In genomic region chrX:74248889-74249288, GRCh38 we compare ENCODE assay signal across 17 cellular contexts. TPM values are rescaled to one million over a fixed set of nuclear protein-coding genes. Genes with fewer than 3 reads are reported as not detected.
DNase-seq lines count a peak whose midpoint lies in the region; ATAC-seq and TF ChIP-seq lines count a peak whose summit lies in the region.
"Had no signal": no experiment of that assay in that cellular context is flagged by ENCODE, and none has a peak within 500 bp of the region (broad histone marks: within the 10 kb centered on the region; RNA-seq: fewer than 3 reads in every experiment).

No MANE protein-coding gene starts in this region.

- no peaks in the 10 kb centered on the region for H3K27me3 ChIP-seq in HAP-1 (ENCODE audit: low read depth)
- peaks cover 0 to 13% of the 10 kb centered on the region in 2 donors for H3K27me3 ChIP-seq in breast epithelium
- no peaks in the 10 kb centered on the region for H3K27me3 ChIP-seq in right cardiac atrium (ENCODE audit: control insufficient read depth, insufficient read depth)
- H3K27me3 ChIP-seq in trophoblast cell (ENCODE audit: insufficient read depth, low read length): no peaks in the 10 kb centered on the region

- peaks cover 13% of the 10 kb centered on the region for H3K36me3 ChIP-seq in HAP-1 (replicated peaks)
- no peaks in the 10 kb centered on the region for H3K36me3 ChIP-seq in breast epithelium
- H3K36me3 ChIP-seq in trophoblast cell (ENCODE audit: control insufficient read depth in 1 of 2, insufficient read depth in 2 of 2, low read length in 2 of 2): peaks cover 3 to 7% of the 10 kb centered on the region in 2 experiments

- no peaks in the 10 kb centered on the region for H3K79me2 ChIP-seq in trophoblast cell (ENCODE audit: control insufficient read depth, insufficient read depth, low read length, poor library complexity)

- peak overlapping the region; percentile 6 for H4K91ac ChIP-seq in trophoblast cell (ENCODE audit: low read depth, low read length)

- H3K14ac ChIP-seq in trophoblast cell (ENCODE audit: low read length): no peak overlapping the region

- peaks cover 32% of the 10 kb centered on the region for H3K4me1 ChIP-seq in HAP-1
- H3K4me1 ChIP-seq in breast epithelium: peaks cover 0 to 3% of the 10 kb centered on the region in 2 donors
- H3K4me1 ChIP-seq in right cardiac atrium (ENCODE audit: control insufficient read depth, insufficient read depth, low read length): peaks cover 3% of the 10 kb centered on the region
- H3K4me1 ChIP-seq in trophoblast cell (ENCODE audit: control insufficient read depth in 1 of 2, insufficient read depth in 2 of 2, low read length in 2 of 2): peaks cover 4 to 7% of the 10 kb centered on the region in 2 experiments
- H3K4me1 ChIP-seq: BLaER1 had no signal

- H3K9me3 Mint-ChIP-seq in activated naive CD4-positive, alpha-beta T cell treated with anti-CD3 and anti-CD28 coated beads, Interleukin-2, amount 10 ng/mL, durations not matched to agents 7 days and 5 days: no peaks in the 10 kb centered on the region
- H3K9me3 Mint-ChIP-seq: stimulated activated naive CD8-positive, alpha-beta T cell treated with anti-CD3 and anti-CD28 coated beads, Interleukin-15, Interleukin-2, amounts not matched to agents 100 ng/mL and 50 ng/mL, for 24 hours had no signal

- peak overlapping the region; percentile 49 for H2BK5ac ChIP-seq in trophoblast cell (ENCODE audit: low read depth, low read length, poor library complexity)

- DNase-seq in HAP-1 (ENCODE audit: low spot score in 2 of 2) (peak; percentile 29 to 40), breast epithelium (ENCODE audit: low spot score in 2 of 2) (no peak), right cardiac atrium (peak in 2 of 3 donors; percentile 38 to 54), trophoblast cell (no peak), posterior vena cava (ENCODE audit: low spot score) (no peak)
- no peak for DNase-seq in NK-92 treated with Interleukin-12 subunit alpha and Interleukin-12 subunit beta, amount 100 ng/mL, for 24 hours (lab: John Stamatoyannopoulos, UW)
- DNase-seq in activated naive CD4-positive, alpha-beta T cell treated with anti-CD3 and anti-CD28 coated beads, Interleukin-2, amount 10 ng/mL, durations not matched to agents 7 days and 5 days: no peak
- DNase-seq: activated CD4-positive, alpha-beta T cell treated with anti-CD3 and anti-CD28 coated beads for 48 hours; activated effector memory CD4-positive, alpha-beta T cell treated with anti-CD3 and anti-CD28 coated beads, Interleukin-2, amount 50 U/mL, for 16 hours; GF-D8; stimulated activated CD4-positive, alpha-beta T cell treated with anti-CD3 and anti-CD28 coated beads, Interleukin-2, amount 100 ng/mL, for 48 hours had no signal

- H2AK5ac ChIP-seq in trophoblast cell (ENCODE audit: low read length): no peak overlapping the region

- no peak overlapping the region for H3K4me2 ChIP-seq in trophoblast cell (ENCODE audit: low read length)
- H3K4me2 ChIP-seq: BLaER1 had no signal

- H3K27ac ChIP-seq in breast epithelium (peak overlapping the region; percentile 17 to 43), right cardiac atrium (ENCODE audit: low read length) (peak overlapping the region; percentile 45), trophoblast cell (ENCODE audit: low read depth, low read length) (peak overlapping the region; percentile 84)
- H3K27ac ChIP-seq: BLaER1 had no signal

- H3K4me1 Mint-ChIP-seq in activated naive CD4-positive, alpha-beta T cell treated with anti-CD3 and anti-CD28 coated beads, Interleukin-2, amount 10 ng/mL, durations not matched to agents 7 days and 5 days: no peaks in the 10 kb centered on the region

- peaks cover 5% of the 10 kb centered on the region for H3K79me1 ChIP-seq in trophoblast cell (ENCODE audit: low read length)

- H4K12ac ChIP-seq in trophoblast cell (ENCODE audit: low read depth, low read length): no peak overlapping the region

- no peak overlapping the region for H3K18ac ChIP-seq in trophoblast cell (ENCODE audit: low read length)

- no peak overlapping the region for H2AFZ ChIP-seq in trophoblast cell (ENCODE audit: insufficient read depth, low read length, poor library complexity)

- H3K4ac ChIP-seq in trophoblast cell (ENCODE audit: low read depth, low read length): no peak overlapping the region

- no peak overlapping the region for H2BK12ac ChIP-seq in trophoblast cell (ENCODE audit: low read length)

- no peak overlapping the region for H3K23ac ChIP-seq in trophoblast cell (ENCODE audit: low read length)

- H3K9ac ChIP-seq in trophoblast cell (ENCODE audit: low read length): no peak overlapping the region
- H3K9ac ChIP-seq: BLaER1 had no signal

- H3K36me3 Mint-ChIP-seq in activated naive CD4-positive, alpha-beta T cell treated with anti-CD3 and anti-CD28 coated beads, Interleukin-2, amount 10 ng/mL, durations not matched to agents 7 days and 5 days: peaks cover 17% of the 10 kb centered on the region

- TF ChIP-seq CTCF in breast epithelium (IDR thresholded peaks at IDR 0.05): no peak

- no peak overlapping the region for H2BK120ac ChIP-seq in trophoblast cell (ENCODE audit: insufficient read depth, low read length, poor library complexity)

- TF ChIP-seq POLR2A in breast epithelium (IDR thresholded peaks at IDR 0.05): no peak

- no peak overlapping the region for H3K4me3 Mint-ChIP-seq in activated naive CD4-positive, alpha-beta T cell treated with anti-CD3 and anti-CD28 coated beads, Interleukin-2, amount 10 ng/mL, durations not matched to agents 7 days and 5 days
- H3K4me3 Mint-ChIP-seq: stimulated activated naive CD8-positive, alpha-beta T cell treated with anti-CD3 and anti-CD28 coated beads, Interleukin-15, Interleukin-2, amounts not matched to agents 100 ng/mL and 50 ng/mL, for 24 hours had no signal

- CTCF ChIA-PET in activated naive CD4-positive, alpha-beta T cell treated with anti-CD3 and anti-CD28 coated beads, Interleukin-2, amount 10 ng/mL, durations not matched to agents 7 days and 5 days (lab: Charles Lee): no interaction called here

- in situ Hi-C loops in HAP-1 (cut with MboI; ENCODE audit: low sequenced_read_pairs): no loop called here

- H3K9me3 ChIP-seq in HAP-1 (no peaks in the 10 kb centered on the region), breast epithelium (no peaks in the 10 kb centered on the region), right cardiac atrium (ENCODE audit: control insufficient read depth, low read length) (no peaks in the 10 kb centered on the region), trophoblast cell (ENCODE audit: insufficient read depth, low read depth, low read length) (no peaks in the 10 kb centered on the region)
- H3K9me3 ChIP-seq: BLaER1 had no signal

- no peak overlapping the region for H3K27ac Mint-ChIP-seq in activated naive CD4-positive, alpha-beta T cell treated with anti-CD3 and anti-CD28 coated beads, Interleukin-2, amount 10 ng/mL, durations not matched to agents 7 days and 5 days
- H3K27ac Mint-ChIP-seq: stimulated activated naive CD8-positive, alpha-beta T cell treated with anti-CD3 and anti-CD28 coated beads, Interleukin-15, Interleukin-2, amounts not matched to agents 100 ng/mL and 50 ng/mL, for 24 hours had no signal

- no peaks in the 10 kb centered on the region for H3K27me3 Mint-ChIP-seq in activated naive CD4-positive, alpha-beta T cell treated with anti-CD3 and anti-CD28 coated beads, Interleukin-2, amount 10 ng/mL, durations not matched to agents 7 days and 5 days
- H3K27me3 Mint-ChIP-seq: stimulated activated naive CD8-positive, alpha-beta T cell treated with anti-CD3 and anti-CD28 coated beads, Interleukin-15, Interleukin-2, amounts not matched to agents 100 ng/mL and 50 ng/mL, for 24 hours had no signal

- intact Hi-C loops in breast epithelium (cut with DNase I; ENCODE audit: low total_unique reads): no loop called here
- intact Hi-C loops in right cardiac atrium (cut with DNase I): no loop called here
- intact Hi-C loops in posterior vena cava (cut with DNase I): no loop called here

- WGBS in right cardiac atrium: 39% methylated on average over 4 of the region's 4 CpGs
- WGBS in trophoblast cell (ENCODE audit: extremely low coverage, insufficient coverage, insufficient read length): no CpG with 5 or more reads among the region's 4 CpGs

- ATAC-seq in right cardiac atrium: peak; percentile 70 to 91
- no peak for ATAC-seq in HG03521 (IDR thresholded peaks at IDR 0.05; ENCODE audit: unreplicated experiment)
- ATAC-seq: SK-N-SH treated with all-trans-retinoic acid at 6 μM for 48 hours had no signal

- H4K8ac ChIP-seq in trophoblast cell (ENCODE audit: low read depth, low read length): no peak overlapping the region

- H3K4me3 ChIP-seq in HAP-1 (no peak overlapping the region), breast epithelium (no peak overlapping the region), right cardiac atrium (ENCODE audit: low read length) (no peak overlapping the region), trophoblast cell (ENCODE audit: low read depth, low read length) (no peak overlapping the region)
- H3K4me3 ChIP-seq: BLaER1, coronary artery had no signal

RNA-seq across cellular contexts. Expression of gene ZCCHC13, which starts 55.1 kb away (rescaled TPM):
- total RNA-seq in breast epithelium (not detected), right cardiac atrium (not detected), posterior vena cava (not detected)
- polyA plus RNA-seq in right cardiac atrium: not detected
- polyA plus RNA-seq in trophoblast cell (2013): not detected in 2 replicates
- total RNA-seq: H1 had no signal
- polyA plus RNA-seq: H1 had no signal

Comparison
In these comparisons a context has a peak if more than half of its experiments do, and no peak if none do; other contexts are left out.
1. DNase-seq: peak in HAP-1 (2 of 2) and right cardiac atrium (2 of 3); none in breast epithelium (0 of 2), trophoblast cell (0 of 2), posterior vena cava (single experiment), NK-92 treated with Interleukin-12 subunit alpha and Interleukin-12 subunit beta, amount 100 ng/mL, for 24 hours (single experiment) and activated naive CD4-positive, alpha-beta T cell treated with anti-CD3 and anti-CD28 coated beads, Interleukin-2, amount 10 ng/mL, durations not matched to agents 7 days and 5 days (single experiment).
2. H3K27ac ChIP-seq: peak in every context shown above with its lines; median percentile 84 in trophoblast cell; 45 in right cardiac atrium; 30 in breast epithelium.